8 cellular contexts compared by ENCODE assay signal in genomic region chr6:118650500-118651281, GRCh38. TPM values are rescaled to one million over a fixed set of nuclear protein-coding genes. Genes with fewer than 3 reads are reported as not detected.
DNase-seq lines count a peak whose midpoint lies in the region; ATAC-seq and TF ChIP-seq lines count a peak whose summit lies in the region.

No MANE protein-coding gene starts in this region.

- H3K27ac ChIP-seq in OCI-LY3 (ENCODE audit: low read length) (peak overlapping the region; percentile 35), neural progenitor cell (peak overlapping the region; percentile 89)

- H2AFZ ChIP-seq in OCI-LY3 (ENCODE audit: low read depth, low read length) (peak overlapping the region; percentile 81), neural progenitor cell (replicated peaks) (peak overlapping the region; percentile 91)

- H3K9me3 ChIP-seq in OCI-LY3 (ENCODE audit: insufficient read depth, low read length) = no peaks in the 10 kb centered on the region
- no peaks in the 10 kb centered on the region for H3K9me3 ChIP-seq in neural progenitor cell (ENCODE audit: low read depth)

- H3K27ac Mint-ChIP-seq in neural progenitor cell = peak overlapping the region; percentile 39

- no peaks in the 10 kb centered on the region for H4K20me1 ChIP-seq in OCI-LY3 (ENCODE audit: insufficient read depth, low read length)
- H4K20me1 ChIP-seq in neural progenitor cell (ENCODE audit: low read depth) = no peaks in the 10 kb centered on the region

- H3K9me3 Mint-ChIP-seq in neural progenitor cell = peaks cover 3% of the 10 kb centered on the region

- TF ChIP-seq CTCF in OCI-LY3 (IDR thresholded peaks at IDR 0.05; ENCODE audit: low read depth, low read length) (no peak), neural progenitor cell (IDR thresholded peaks at IDR 0.05) (peak; percentile 14)

- H3K4me1 ChIP-seq in OCI-LY3 (ENCODE audit: low read length) = peaks cover 16% of the 10 kb centered on the region
- peaks cover 10% of the 10 kb centered on the region for H3K4me1 ChIP-seq in neural progenitor cell

- DNase-seq in Ammon's horn (ENCODE audit: low spot score) (peak; percentile 54), fibroblast of the conjunctiva (ENCODE audit: low read depth) (peak; percentile 28), neural progenitor cell (ENCODE audit: low spot score) (peak; percentile 69), ureter (ENCODE audit: low spot score) (peak; percentile 51)
- peak; percentile 26 for DNase-seq in activated effector memory CD4-positive, alpha-beta T cell treated with Interleukin-2 at 50 U/mL for 16 hours

- H3K4me3 Mint-ChIP-seq in neural progenitor cell = peak overlapping the region; percentile 93

- H3K4me3 ChIP-seq in OCI-LY3 (ENCODE audit: low read length) (peak overlapping the region; percentile 85), neural progenitor cell (peak overlapping the region; percentile 79)

- ATAC-seq in GM18867 (IDR thresholded peaks at IDR 0.05; ENCODE audit: unreplicated experiment) (peak; percentile 42), HG03064 (IDR thresholded peaks at IDR 0.05; ENCODE audit: low read depth, unreplicated experiment) (peak; percentile 47)

- H3K36me3 ChIP-seq in OCI-LY3 (replicated peaks; ENCODE audit: low read depth, low read length) = no peaks in the 10 kb centered on the region
- no peaks in the 10 kb centered on the region for H3K36me3 ChIP-seq in neural progenitor cell

- H3K79me2 ChIP-seq in OCI-LY3 (ENCODE audit: low read length) (peaks cover 4% of the 10 kb centered on the region; the same call in 1 of the 2 replicates), neural progenitor cell (ENCODE audit: low read depth) (no peaks in the 10 kb centered on the region)

- H3K27me3 Mint-ChIP-seq in neural progenitor cell (ENCODE audit: insufficient read depth, low read depth) = no peaks in the 10 kb centered on the region

- peaks cover 4% of the 10 kb centered on the region for H3K36me3 Mint-ChIP-seq in neural progenitor cell

- H3K4me1 Mint-ChIP-seq in neural progenitor cell = peaks cover 13% of the 10 kb centered on the region

- H3K4me2 ChIP-seq in OCI-LY3 (ENCODE audit: low read length) = peak overlapping the region; percentile 94
- H3K4me2 ChIP-seq in neural progenitor cell = peak overlapping the region; percentile 86

- H3K27me3 ChIP-seq in OCI-LY3 (ENCODE audit: low read depth, low read length) (no peaks in the 10 kb centered on the region), neural progenitor cell (peaks cover 15% of the 10 kb centered on the region)

- H3K9ac ChIP-seq in OCI-LY3 (ENCODE audit: low read length) (peak overlapping the region; percentile 72), neural progenitor cell (peak overlapping the region; percentile 67)

- H3F3A ChIP-seq in neural progenitor cell (ENCODE audit: low read depth) = peaks cover 25% of the 10 kb centered on the region

RNA-seq across cellular contexts. Expression of gene CEP85L, which starts 0.7 kb away (rescaled TPM):
- total RNA-seq in neural progenitor cell (ENCODE audit: low replicate concordance) = 6.0 and 12.6 TPM in 2 replicates
- total RNA-seq in ureter = 34.5 TPM

Comparison
In these comparisons a context has a peak if more than half of its experiments do, and no peak if none do; other contexts are left out.
1. Peak in every context shown above with its lines: DNase-seq, ATAC-seq, H3K4me3 ChIP-seq and H3K27ac ChIP-seq.